Comparison of ENCODE assay signal across 22 cellular contexts in the genomic region with DNA sequence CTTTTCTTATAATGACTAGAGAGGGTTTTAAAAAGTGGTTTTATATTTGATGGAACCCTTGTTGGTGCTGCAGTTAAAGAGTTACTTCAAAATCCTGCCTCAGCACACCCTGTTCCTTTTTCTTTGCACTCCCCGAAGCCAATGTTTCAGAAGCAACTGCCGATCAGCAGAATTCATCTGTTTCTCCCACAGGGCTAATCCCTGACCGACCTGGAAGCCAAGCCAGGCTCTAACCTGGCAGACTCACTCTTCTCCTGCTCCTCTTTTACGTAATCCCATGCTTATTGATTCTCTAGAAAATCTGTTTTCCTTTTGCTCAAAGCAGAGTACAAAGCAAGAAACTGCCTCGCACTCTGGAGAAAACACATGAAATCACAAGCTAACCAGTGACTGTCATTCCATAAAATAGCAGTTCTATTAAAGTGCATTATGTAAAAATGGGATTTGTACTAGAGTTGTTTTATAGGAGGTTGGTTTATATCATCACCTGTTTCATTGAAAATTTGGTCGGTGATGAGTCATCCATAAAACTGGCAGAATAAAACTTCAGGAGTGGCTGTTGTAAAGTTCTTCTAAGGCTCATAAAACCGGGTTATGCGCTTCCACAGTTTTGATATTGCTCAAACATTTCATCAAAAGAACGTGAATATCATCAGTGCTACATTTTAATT.
DNase-seq lines count a peak whose midpoint lies in the region; ATAC-seq and TF ChIP-seq lines count a peak whose summit lies in the region.
"Had no signal": no experiment of that assay in that cellular context is flagged by ENCODE, and none has a peak within 500 bp of the region (broad histone marks: within the 10 kb centered on the region; RNA-seq: fewer than 3 reads in every experiment).

No MANE protein-coding gene starts in this region.

- intact Hi-C loops in PC-3 (cut with micrococcal nuclease), result loop anchor here (1.0 to 5.0 kb wide), 3 partner anchors 89 to 514 kb away; no protein-coding TSS in a partner anchor

- H3K9me2 ChIP-seq in PC-3 (replicated peaks; ENCODE audit: low read length) (no peaks in the 10 kb centered on the region), Karpas-422 (replicated peaks; ENCODE audit: insufficient read depth, low read length) (no peaks in the 10 kb centered on the region; the same call in 1 of the 2 replicates)

- H3K4me3 ChIP-seq in PC-3 (ENCODE audit: low read length) (peak overlapping the region; percentile 48), Karpas-422 (ENCODE audit: low read length) (no peak overlapping the region)
- H3K4me3 ChIP-seq: K562, SK-N-MC had no signal

- H4K20me1 ChIP-seq in PC-3 (ENCODE audit: low read length), result no peaks in the 10 kb centered on the region
- H4K20me1 ChIP-seq in Karpas-422 (ENCODE audit: insufficient read depth, low read depth, low read length), result no peaks in the 10 kb centered on the region

- H3K27me3 ChIP-seq in PC-3 (ENCODE audit: low read length) (no peaks in the 10 kb centered on the region), Karpas-422 (ENCODE audit: low read length) (no peaks in the 10 kb centered on the region)
- H3K27me3 ChIP-seq: BE2C had no signal

- H3K4me1 ChIP-seq in PC-3 (ENCODE audit: insufficient read depth, low read length), result peaks cover 13% of the 10 kb centered on the region; the same call in 1 of the 2 replicates
- H3K4me1 ChIP-seq in Karpas-422 (ENCODE audit: low read length), result no peaks in the 10 kb centered on the region
- H3K4me1 ChIP-seq: BE2C had no signal

- POLR2A ChIA-PET in PC-3 (lab: Charles Lee; ENCODE audit: unreplicated experiment), result no interaction called here

- H3K9me3 ChIP-seq in PC-3 (ENCODE audit: low read length) (no peaks in the 10 kb centered on the region), Karpas-422 (ENCODE audit: low read length) (peaks cover 17% of the 10 kb centered on the region)
- H3K9me3 ChIP-seq: BE2C had no signal

- H3K36me3 ChIP-seq in PC-3 (ENCODE audit: low read depth, low read length) (no peaks in the 10 kb centered on the region), Karpas-422 (ENCODE audit: insufficient read depth, low read length) (no peaks in the 10 kb centered on the region)
- H3K36me3 ChIP-seq: BE2C had no signal

- CTCF ChIA-PET in PC-3 (lab: Charles Lee), result no interaction called here

- H2AFZ ChIP-seq in PC-3 (ENCODE audit: low read length), result no peak overlapping the region
- no peak overlapping the region for H2AFZ ChIP-seq in Karpas-422 (ENCODE audit: low read length)

- peak overlapping the region; percentile 70 for H3K4me2 ChIP-seq in PC-3 (ENCODE audit: low read length)
- no peak overlapping the region for H3K4me2 ChIP-seq in Karpas-422 (ENCODE audit: low read depth, low read length, poor library complexity, severe bottlenecking)

- H3K79me2 ChIP-seq in PC-3 (ENCODE audit: low read length), result no peaks in the 10 kb centered on the region
- H3K79me2 ChIP-seq in Karpas-422 (ENCODE audit: low read length), result no peaks in the 10 kb centered on the region

- no peaks in the 10 kb centered on the region for H3F3A ChIP-seq in PC-3 (ENCODE audit: low read length, unreplicated experiment)

- H3K27ac ChIP-seq in PC-3 (ENCODE audit: low read length) (peak overlapping the region; percentile 53), Karpas-422 (ENCODE audit: low read length) (no peak overlapping the region)
- H3K27ac ChIP-seq: SK-N-MC had no signal

- BruUV-seq in PC-3 (replicated peaks; lab: Mats Ljungman, UMichigan), result no TSS peak

- DNase-seq in Ammon's horn (ENCODE audit: low spot score) (peak; percentile 7), HT1080 (ENCODE audit: low read depth) (peak; percentile 8), PC-3 (peak; percentile 53), left lobe of liver (ENCODE audit: low spot score) (no peak), T-helper 9 cell (no peak), Karpas-422 (no peak), T-helper 1 cell (no peak)
- DNase-seq: BE2C; CD8-positive, alpha-beta memory T cell; DND-41; H9; MM.1S; NCI-H1694; NCI-H2029 treated with DMSO at 0.1 percent for 48 hours; NCI-H446 treated with DMSO at 0.1 percent for 48 hours; NCI-H526; OCI-M1; SIG-M5 had no signal

- peak; percentile 84 for ATAC-seq in PC-3
- ATAC-seq in left lobe of liver, result peak; percentile 47
- ATAC-seq in HG02884 (IDR thresholded peaks at IDR 0.05; ENCODE audit: unreplicated experiment), result no peak
- ATAC-seq: HepG2, K562 had no signal

- TF ChIP-seq CTCF in PC-3 (conservative IDR thresholded peaks at IDR 0.05; ENCODE audit: low read depth, low read length), result no peak

- H3K9ac ChIP-seq in PC-3 (ENCODE audit: low read length) (no peak overlapping the region), Karpas-422 (ENCODE audit: low read length) (no peak overlapping the region)

Comparison
In these comparisons a context has a peak if more than half of its experiments do, and no peak if none do; other contexts are left out.
1. DNase-seq: peak in Ammon's horn (single experiment), HT1080 (single experiment) and PC-3 (single experiment); none in left lobe of liver (single experiment), T-helper 9 cell (single experiment), Karpas-422 (single experiment) and T-helper 1 cell (0 of 5).